In genomic region chr19:50821248-50821612, GRCh38 we compare ENCODE assay signal across 20 cellular contexts. TPM values are rescaled to one million over a fixed set of nuclear protein-coding genes. Genes with fewer than 3 reads are reported as not detected.
DNase-seq lines count a peak whose midpoint lies in the region; TF ChIP-seq lines count a peak whose summit lies in the region.
"Had no signal": no experiment of that assay in that cellular context is flagged by ENCODE, and none has a peak within 500 bp of the region (broad histone marks: within the 10 kb centered on the region; RNA-seq: fewer than 3 reads in every experiment).

No MANE protein-coding gene starts in this region.

- H3K27me3 ChIP-seq in Karpas-422 (ENCODE audit: low read length) (no peaks in the 10 kb centered on the region), colonic mucosa (no peaks in the 10 kb centered on the region), smooth muscle cell (ENCODE audit: low read depth) (peaks cover 53% of the 10 kb centered on the region), tibial nerve (peaks cover 0 to 78% of the 10 kb centered on the region in 2 donors)

- TF ChIP-seq EP300 in tibial nerve (IDR thresholded peaks at IDR 0.05) = no peak

- H3K4me1 ChIP-seq in ES-I3 (ENCODE audit: insufficient read depth, low read length) (peaks cover 18% of the 10 kb centered on the region; the same call in 1 of the 2 replicates), Karpas-422 (ENCODE audit: low read length) (peaks cover 30% of the 10 kb centered on the region), colonic mucosa (no peaks in the 10 kb centered on the region), smooth muscle cell (ENCODE audit: low read depth) (no peaks in the 10 kb centered on the region), tibial nerve (peaks cover 0 to 20% (median 2%) of the 10 kb centered on the region in 4 donors)

- peak overlapping the region; percentile 20; the same call in 1 of the 2 replicates for H3K9ac ChIP-seq in ES-I3 (ENCODE audit: low read depth, low read length)
- H3K9ac ChIP-seq in Karpas-422 (ENCODE audit: low read length) = peak overlapping the region; percentile 6
- H3K9ac ChIP-seq in colonic mucosa (ENCODE audit: low read depth in 2 of 2, low read length in 2 of 2) = peak overlapping the region in 1 of 2 donors; percentile 71
- H3K9ac ChIP-seq in smooth muscle cell (ENCODE audit: low read depth) = no peak overlapping the region

- H4K20me1 ChIP-seq in Karpas-422 (ENCODE audit: insufficient read depth, low read depth, low read length) (no peaks in the 10 kb centered on the region), smooth muscle cell (ENCODE audit: low read depth) (no peaks in the 10 kb centered on the region)

- intact Hi-C loops in colonic mucosa (cut with DNase I) = no loop called here

- H3K4me3 ChIP-seq in Karpas-422 (ENCODE audit: low read length) (no peak overlapping the region; the same call in 1 of the 2 replicates), colonic mucosa (no peak overlapping the region), smooth muscle cell (no peak overlapping the region), tibial nerve (no peak overlapping the region)

- H3K79me2 ChIP-seq in Karpas-422 (ENCODE audit: low read length) (no peaks in the 10 kb centered on the region), smooth muscle cell (ENCODE audit: low read depth) (no peaks in the 10 kb centered on the region)

- H3K9me3 ChIP-seq in ES-I3 (ENCODE audit: control insufficient read depth, insufficient read depth, low read length) = no peaks in the 10 kb centered on the region
- no peaks in the 10 kb centered on the region for H3K9me3 ChIP-seq in Karpas-422 (ENCODE audit: low read length)
- no peaks in the 10 kb centered on the region for H3K9me3 ChIP-seq in colonic mucosa
- no peaks in the 10 kb centered on the region for H3K9me3 ChIP-seq in smooth muscle cell (replicated peaks; ENCODE audit: low read depth)
- H3K9me3 ChIP-seq in tibial nerve = no peaks in the 10 kb centered on the region
- H3K9me3 ChIP-seq: esophagus squamous epithelium had no signal

- no peak for TF ChIP-seq POLR2A in tibial nerve (IDR thresholded peaks at IDR 0.05)

- H2AFZ ChIP-seq in Karpas-422 (ENCODE audit: low read length) (no peak overlapping the region), smooth muscle cell (ENCODE audit: low read depth) (no peak overlapping the region)

- H3K36me3 ChIP-seq in ES-I3 (ENCODE audit: insufficient read depth, low read length) = no peaks in the 10 kb centered on the region
- H3K36me3 ChIP-seq in Karpas-422 (ENCODE audit: insufficient read depth, low read length) = no peaks in the 10 kb centered on the region
- no peaks in the 10 kb centered on the region for H3K36me3 ChIP-seq in colonic mucosa
- H3K36me3 ChIP-seq in smooth muscle cell (ENCODE audit: low read depth) = no peaks in the 10 kb centered on the region
- H3K36me3 ChIP-seq in tibial nerve = no peaks in the 10 kb centered on the region
- H3K36me3 ChIP-seq: esophagus squamous epithelium had no signal

- no peak overlapping the region for H3K27ac ChIP-seq in Karpas-422 (ENCODE audit: low read length)
- peak overlapping the region; percentile 52 for H3K27ac ChIP-seq in colonic mucosa
- no peak overlapping the region for H3K27ac ChIP-seq in smooth muscle cell (ENCODE audit: low read depth)
- H3K27ac ChIP-seq in tibial nerve = no peak overlapping the region
- H3K27ac ChIP-seq: esophagus squamous epithelium had no signal

- no peaks in the 10 kb centered on the region for H3F3A ChIP-seq in smooth muscle cell (ENCODE audit: low read depth)

- no peaks in the 10 kb centered on the region for H3K9me2 ChIP-seq in Karpas-422 (replicated peaks; ENCODE audit: insufficient read depth, low read length)

- 92% methylated on average over 4 of the region's 4 CpGs for WGBS in smooth muscle cell (ENCODE audit: low lambda C conversion rate)
- WGBS in tibial nerve, 2 donors = 66 to 72% methylated on average over 4 of the region's 4 CpGs

- no peak for TF ChIP-seq CTCF in colonic mucosa (IDR thresholded peaks at IDR 0.05)
- no peak for TF ChIP-seq CTCF in smooth muscle cell (IDR thresholded peaks at IDR 0.05; ENCODE audit: borderline replicate concordance, insufficient read depth, poor library complexity, severe bottlenecking)
- TF ChIP-seq CTCF in tibial nerve (IDR thresholded peaks at IDR 0.05) = no peak

- peak overlapping the region; percentile 9 for H3K4me2 ChIP-seq in Karpas-422 (ENCODE audit: low read depth, low read length, poor library complexity, severe bottlenecking)
- peak overlapping the region; percentile 57 for H3K4me2 ChIP-seq in smooth muscle cell

- no peak for DNase-seq in Karpas-422
- DNase-seq in colonic mucosa = no peak
- no peak for DNase-seq in smooth muscle cell (lab: John Stamatoyannopoulos, UW; ENCODE audit: unreplicated experiment)
- DNase-seq in stimulated activated naive CD4-positive, alpha-beta T cell treated with Interleukin-2 at 50 U/mL for 16 hours (lab: John Stamatoyannopoulos, UW) = no peak
- DNase-seq in DMS 273 treated with DMSO at 0.1 percent for 48 hours (lab: John Stamatoyannopoulos, UW) = no peak
- DNase-seq in tibial nerve (ENCODE audit: low spot score in 2 of 2) = no peak
- DNase-seq in effector CD4-positive, alpha-beta T cell = no peak
- DNase-seq: activated CD4-positive, alpha-beta T cell treated with anti-CD3 and anti-CD28 coated beads for 1 hour; activated CD8-positive, alpha-beta memory T cell treated with anti-CD3 and anti-CD28 coated beads, Interleukin-2, amount 50 U/mL, for 4 hours; activated effector memory CD4-positive, alpha-beta T cell treated with anti-CD3 and anti-CD28 coated beads, Interleukin-2, amount 50 U/mL, for 16 hours; effector CD8-positive, alpha-beta T cell; esophagus squamous epithelium; natural killer cell had no signal

RNA-seq across cellular contexts. Expression of gene KLK1, which starts 2.4 kb away (rescaled TPM):
- not detected in 2 replicates for total RNA-seq in Karpas-422 (2014; rRNA removed; shearing (Covaris generic); ENCODE audit: low replicate concordance)
- total RNA-seq in colonic mucosa (100 to 1,000 TPM; 104 to 130 TPM), smooth muscle cell (0.85 TPM in 1 of 2 replicates, not detected in the other), tibial nerve (1 to 10 TPM in 2 of 4 donors, under 1 TPM in 1, not detected in 1; 0.78 to 1.8 (median 1.5) TPM)
- not detected in 2 replicates for polyA plus RNA-seq in smooth muscle cell
- total RNA-seq: esophagus squamous epithelium, lung microvascular endothelial cell, natural killer cell had no signal

RNA-seq across cellular contexts. Expression of gene KLK15, which starts 12.1 kb away (rescaled TPM):
- not detected in 2 replicates for total RNA-seq in Karpas-422 (2014; rRNA removed; shearing (Covaris generic); ENCODE audit: low replicate concordance)
- total RNA-seq in colonic mucosa = 1 to 10 TPM; 2.9 to 3.6 TPM
- total RNA-seq in smooth muscle cell = not detected in 2 replicates
- not detected in 2 replicates for polyA plus RNA-seq in smooth muscle cell
- not detected for total RNA-seq in tibial nerve
- total RNA-seq: esophagus squamous epithelium; lung microvascular endothelial cell; natural killer cell; NCI-H460; Right ventricle myocardium inferior; subcutaneous adipose tissue; T-helper 1 cell treated with Interleukin-12 subunit alpha and Interleukin-12 subunit beta and Interleukin-4 antibody, amounts not matched to agents 30 ng/mL and 1 ng/mL, for 36 hours had no signal
- polyA plus RNA-seq: BJ had no signal

RNA-seq across cellular contexts. Expression of gene ACP4, which starts 31.0 kb away (rescaled TPM):
- total RNA-seq in Karpas-422 (2014; rRNA removed; shearing (Covaris generic); ENCODE audit: low replicate concordance) = not detected in 2 replicates
- total RNA-seq in colonic mucosa = not detected
- total RNA-seq in smooth muscle cell = not detected in 2 replicates
- polyA plus RNA-seq in smooth muscle cell = 0.26 TPM in 2 replicates
- total RNA-seq in tibial nerve = not detected
- total RNA-seq: esophagus squamous epithelium; lung microvascular endothelial cell; natural killer cell; NCI-H460; Right ventricle myocardium inferior; subcutaneous adipose tissue; T-helper 1 cell treated with Interleukin-12 subunit alpha and Interleukin-12 subunit beta and Interleukin-4 antibody, amounts not matched to agents 30 ng/mL and 1 ng/mL, for 36 hours had no signal
- polyA plus RNA-seq: BJ had no signal

RNA-seq across cellular contexts. Expression of gene KLK3, which starts 33.5 kb away (rescaled TPM):
- not detected in 2 replicates for total RNA-seq in Karpas-422 (2014; rRNA removed; shearing (Covaris generic); ENCODE audit: low replicate concordance)
- total RNA-seq in colonic mucosa = 1 to 10 TPM; 2.4 to 2.5 TPM
- total RNA-seq in smooth muscle cell = not detected in 2 replicates
- not detected in 2 replicates for polyA plus RNA-seq in smooth muscle cell
- not detected for total RNA-seq in tibial nerve
- total RNA-seq: esophagus squamous epithelium; lung microvascular endothelial cell; natural killer cell; NCI-H460; Right ventricle myocardium inferior; subcutaneous adipose tissue; T-helper 1 cell treated with Interleukin-12 subunit alpha and Interleukin-12 subunit beta and Interleukin-4 antibody, amounts not matched to agents 30 ng/mL and 1 ng/mL, for 36 hours had no signal
- polyA plus RNA-seq: BJ had no signal

RNA-seq across cellular contexts. Expression of gene GPR32, which starts 51.0 kb away (rescaled TPM):
- not detected in 2 replicates for total RNA-seq in Karpas-422 (2014; rRNA removed; shearing (Covaris generic); ENCODE audit: low replicate concordance)
- total RNA-seq in colonic mucosa (not detected), smooth muscle cell (not detected in 2 replicates), tibial nerve (not detected)
- polyA plus RNA-seq in smooth muscle cell = not detected in 2 replicates
- total RNA-seq: esophagus squamous epithelium; lung microvascular endothelial cell; natural killer cell; NCI-H460; Right ventricle myocardium inferior; subcutaneous adipose tissue; T-helper 1 cell treated with Interleukin-12 subunit alpha and Interleukin-12 subunit beta and Interleukin-4 antibody, amounts not matched to agents 30 ng/mL and 1 ng/mL, for 36 hours had no signal
- polyA plus RNA-seq: BJ had no signal

Comparison
In these comparisons a context has a peak if more than half of its experiments do, and no peak if none do; other contexts are left out.
1. RNA of gene KLK1, which starts 2.4 kb away (total RNA-seq): 104 to 130 TPM in colonic mucosa; 0.78 to 1.8 TPM in tibial nerve, 0.85 TPM in smooth muscle cell and not detected in Karpas-422; every median in the first group is over 10 times any median in the second.